ENCODE assay signal across 1 cellular context in genomic region chr3:149401215-149401925, GRCh38.
A peak's percentile ranks its signal among the peaks of the same experiment; 100 is the strongest.
TF ChIP-seq lines count a peak whose summit lies in the region.

No MANE protein-coding gene starts in this region.

TF ChIP-seq in HepG2, 621 proteins besides CTCF, POLR2A, EP300 and RAD21 (continued from another document and continues in another):
- TF ChIP-seq KIAA2018 (CRISPR knock-in tag; IDR thresholded peaks at IDR 0.05; ENCODE audit: borderline replicate concordance) (no peak), SOX5 (CRISPR knock-in tag; IDR thresholded peaks at IDR 0.05; ENCODE audit: borderline replicate concordance) (peak; percentile 87), NPAS2 (CRISPR knock-in tag; IDR thresholded peaks at IDR 0.05; ENCODE audit: borderline replicate concordance) (no peak), RFXAP (CRISPR knock-in tag; IDR thresholded peaks at IDR 0.05; ENCODE audit: borderline replicate concordance) (no peak), MAF1 (CRISPR knock-in tag; IDR thresholded peaks at IDR 0.05; ENCODE audit: borderline replicate concordance) (no peak), HHEX (CRISPR knock-in tag; IDR thresholded peaks at IDR 0.05) (peak; percentile 80), MAFF (IDR thresholded peaks at IDR 0.05; ENCODE audit: low read depth, low read length) (peak; percentile 43; the same call in 1 of the 2 replicates), TEF (CRISPR knock-in tag; IDR thresholded peaks at IDR 0.05) (no peak), ARID5B (CRISPR knock-in tag; IDR thresholded peaks at IDR 0.05) (peak; percentile 96), ZBTB26 (CRISPR knock-in tag; IDR thresholded peaks at IDR 0.05; ENCODE audit: borderline replicate concordance) (0 out of 2 replicates have a peak, but pooled peaks have one; percentile 43), HMGXB3 (CRISPR knock-in tag; IDR thresholded peaks at IDR 0.05; ENCODE audit: borderline replicate concordance) (no peak; the same call in 1 of the 2 replicates), HOXD1 (CRISPR knock-in tag; IDR thresholded peaks at IDR 0.05) (0 out of 2 replicates have a peak, but pooled peaks have one; percentile 26), MAX (IDR thresholded peaks at IDR 0.05) (peak; percentile 87), ZNF138 (CRISPR knock-in tag; IDR thresholded peaks at IDR 0.05; ENCODE audit: low read depth) (no peak), PRDM10 (CRISPR knock-in tag; IDR thresholded peaks at IDR 0.05; ENCODE audit: low read depth) (no peak), SMYD3 (CRISPR knock-in tag; IDR thresholded peaks at IDR 0.05) (peak; percentile 83), DNMT1 (CRISPR knock-in tag; IDR thresholded peaks at IDR 0.05) (no peak), MYPOP (CRISPR knock-in tag; IDR thresholded peaks at IDR 0.05) (peak; percentile 18; the same call in 1 of the 2 replicates), MIXL1 (CRISPR knock-in tag; IDR thresholded peaks at IDR 0.05) (peak; percentile 96), CHD4 (IDR thresholded peaks at IDR 0.05; ENCODE audit: borderline replicate concordance, low read length) (no peak; the same call in 1 of the 2 replicates), FOXO1 (CRISPR knock-in tag; IDR thresholded peaks at IDR 0.05) (peak; percentile 95), ETV5 (CRISPR knock-in tag; IDR thresholded peaks at IDR 0.05; ENCODE audit: borderline replicate concordance) (peak; percentile 93), TCF12 (IDR thresholded peaks at IDR 0.05) (no peak), TCF12 (CRISPR knock-in tag; IDR thresholded peaks at IDR 0.05) (peak; percentile 50; the same call in 1 of the 2 replicates), ZBTB20 (CRISPR knock-in tag; IDR thresholded peaks at IDR 0.05; ENCODE audit: borderline replicate concordance, low read depth) (peak; percentile 55; the same call in 1 of the 2 replicates), THAP11 (CRISPR knock-in tag; IDR thresholded peaks at IDR 0.05) (peak; percentile 76), ZNF605 (CRISPR knock-in tag; IDR thresholded peaks at IDR 0.05) (no peak), TFAP4 (IDR thresholded peaks at IDR 0.05; ENCODE audit: borderline replicate concordance, low read depth) (peak; percentile 61), TGIF2 (CRISPR knock-in tag; IDR thresholded peaks at IDR 0.05) (no peak)
